In genomic region chr17:1481736-1482135, GRCh38 we compare ENCODE assay signal across 18 cellular contexts. TPM values are rescaled to one million over a fixed set of nuclear protein-coding genes. Genes with fewer than 3 reads are reported as not detected.
DNase-seq lines count a peak whose midpoint lies in the region; ATAC-seq lines count a peak whose summit lies in the region.
"Had no signal": no experiment of that assay in that cellular context is flagged by ENCODE, and none has a peak within 500 bp of the region (broad histone marks: within the 10 kb centered on the region; RNA-seq: fewer than 3 reads in every experiment).

No MANE protein-coding gene starts in this region.

- H3K79me2 ChIP-seq in GM23248 (ENCODE audit: insufficient read depth), result peaks cover 52% of the 10 kb centered on the region

- H2AFZ ChIP-seq in GM23248, result no peak overlapping the region

- H3K4me2 ChIP-seq in GM23248 (ENCODE audit: unreplicated experiment), result no peak overlapping the region
- H3K4me2 ChIP-seq: SK-N-SH had no signal

- H3K27me3 ChIP-seq in GM23248 (replicated peaks; ENCODE audit: insufficient read depth), result no peaks in the 10 kb centered on the region
- no peaks in the 10 kb centered on the region for H3K27me3 ChIP-seq in stomach smooth muscle (ENCODE audit: control insufficient read depth in 1 of 2, insufficient read depth in 2 of 2, low read length in 2 of 2)

- H3K9ac ChIP-seq in GM23248, result no peak overlapping the region
- no peak overlapping the region for H3K9ac ChIP-seq in stomach smooth muscle (ENCODE audit: low read length in 2 of 2)
- H3K9ac ChIP-seq: SK-N-SH had no signal

- peak overlapping the region in 1 of 8 donors; percentile 79 for H3K4me3 Mint-ChIP-seq in naive B cell
- H3K4me3 Mint-ChIP-seq: CD8-positive, alpha-beta T cell had no signal

- H3K9me3 Mint-ChIP-seq in naive B cell, result no peaks in the 10 kb centered on the region
- H3K9me3 Mint-ChIP-seq: CD8-positive, alpha-beta T cell had no signal

- H3K4me3 ChIP-seq in GM23248 (no peak overlapping the region), stomach smooth muscle (ENCODE audit: low read length in 2 of 2) (no peak overlapping the region)
- H3K4me3 ChIP-seq: GM12878 had no signal

- H3K9me2 ChIP-seq in GM23248 (ENCODE audit: insufficient read depth), result no peaks in the 10 kb centered on the region
- H3K9me2 ChIP-seq: SK-N-SH had no signal

- no peaks in the 10 kb centered on the region for H3K27me3 Mint-ChIP-seq in naive B cell

- peak overlapping the region in 4 of 6 donors; percentile 66 to 88 (median 78) for H3K27ac Mint-ChIP-seq in naive B cell

- ATAC-seq in naive B cell (ENCODE audit: low read depth in 2 of 2) (no peak), GM19324 (IDR thresholded peaks at IDR 0.05; ENCODE audit: low FRiP score, unreplicated experiment) (no peak)
- ATAC-seq: CD8-positive, alpha-beta T cell; GM12878 had no signal

- in situ Hi-C loops in GM23248 (cut with MboI), result no loop called here

- peaks cover 24 to 32% (median 32%) of the 10 kb centered on the region in 3 donors for H3K4me1 Mint-ChIP-seq in naive B cell

- peaks cover 0 to 26% of the 10 kb centered on the region in 2 donors for H3K36me3 Mint-ChIP-seq in naive B cell

- H3K4me1 ChIP-seq in GM23248 (ENCODE audit: insufficient read depth) (no peaks in the 10 kb centered on the region), stomach smooth muscle (ENCODE audit: control insufficient read depth, insufficient read depth, low read length) (peaks cover 41% of the 10 kb centered on the region)

- 84 to 85% methylated on average over 11 of the region's 11 CpGs for WGBS in GM23248 (ENCODE audit: low coverage in 1 of 2, low lambda C conversion rate in 2 of 2, missing lambda C conversion rate in 2 of 2), 2 experiments

- DNase-seq in GM23248, result peak; percentile 28
- DNase-seq in RKO (ENCODE audit: low spot score), result peak; percentile 42
- no peak for DNase-seq in naive B cell
- DNase-seq in epidermal melanocyte (ENCODE audit: insufficient read length, low spot score), result no peak
- DNase-seq in NCI-H2171 treated with DMSO at 0.1 percent for 48 hours (lab: John Stamatoyannopoulos, UW), result no peak
- DNase-seq: ACHN; CD8-positive, alpha-beta T cell; DND-41; GOT3; KBM-7; NCI-H1436 treated with DMSO at 0.1 percent for 48 hours; NCI-H2029 treated with DMSO at 0.1 percent for 48 hours; NCI-H510A treated with DMSO at 0.1 percent for 48 hours; SHP77; SK-N-SH had no signal

- peaks cover 24% of the 10 kb centered on the region; the same call in 1 of the 2 replicates for H3K36me3 ChIP-seq in GM23248 (ENCODE audit: low read depth)
- peaks cover 39 to 40% of the 10 kb centered on the region in 2 donors for H3K36me3 ChIP-seq in stomach smooth muscle (ENCODE audit: control insufficient read depth in 2 of 2, insufficient read depth in 2 of 2, low read length in 2 of 2)

- H3K27ac ChIP-seq in GM23248, result no peak overlapping the region
- peak overlapping the region; percentile 18 for H3K27ac ChIP-seq in stomach smooth muscle (ENCODE audit: low read length)

- no peaks in the 10 kb centered on the region for H3K9me3 ChIP-seq in GM23248 (ENCODE audit: low read depth)
- H3K9me3 ChIP-seq in stomach smooth muscle (ENCODE audit: control insufficient read depth in 2 of 2, low read length in 2 of 2), result no peaks in the 10 kb centered on the region
- H3K9me3 ChIP-seq: SK-N-SH had no signal

- 0 out of 2 replicates have a peak, but pooled peaks cover 11% of the 10 kb centered on the region for H3F3A ChIP-seq in GM23248 (ENCODE audit: insufficient read depth)

- no peaks in the 10 kb centered on the region for H4K20me1 ChIP-seq in GM23248 (ENCODE audit: insufficient read depth)

RNA-seq across cellular contexts. Expression of gene MYO1C, which starts 10.8 kb away (rescaled TPM):
- total RNA-seq in GM23248 (2014; rRNA removed; shearing (Covaris generic)), result 206 and 218 TPM in 2 replicates
- polyA plus RNA-seq in GM23248 (2016; fragmentation: Nextera tagmentation; extraction: Ambion mirVana), result 196 and 197 TPM in 2 replicates
- 10 to 100 TPM; 12.0 to 32.5 (median 21.4) TPM for polyA plus RNA-seq in naive B cell (ENCODE audit: low read depth in 6 of 6)

RNA-seq across cellular contexts. Expression of gene CRK, which starts 25.7 kb away (rescaled TPM):
- total RNA-seq in GM23248 (2014; rRNA removed; shearing (Covaris generic)), result 113 and 117 TPM in 2 replicates
- polyA plus RNA-seq in GM23248 (2016; fragmentation: Nextera tagmentation; extraction: Ambion mirVana) (86.0 and 93.6 TPM in 2 replicates), naive B cell (ENCODE audit: low read depth in 6 of 6) (10 to 100 TPM; 28.1 to 34.6 (median 32.3) TPM)

RNA-seq across cellular contexts. Expression of gene INPP5K, which starts 34.7 kb away (rescaled TPM):
- total RNA-seq in GM23248 (2014; rRNA removed; shearing (Covaris generic)), result 42.3 and 57.8 TPM in 2 replicates
- polyA plus RNA-seq in GM23248 (2016; fragmentation: Nextera tagmentation; extraction: Ambion mirVana), result 36.1 and 37.5 TPM in 2 replicates
- polyA plus RNA-seq in naive B cell (ENCODE audit: low read depth in 6 of 6), result 100 to 1,000 TPM in 1 of 6 donors, 10 to 100 TPM in 5; 57.0 to 102 (median 61.1) TPM

Comparison
In these comparisons a context has a peak if more than half of its experiments do, and no peak if none do; other contexts are left out.
1. DNase-seq: peak in GM23248 (single experiment) and RKO (single experiment); none in naive B cell (single experiment), epidermal melanocyte (single experiment) and NCI-H2171 treated with DMSO at 0.1 percent for 48 hours (single experiment).